Comparison of ENCODE assay signal across 4 cellular contexts in the genomic region with DNA sequence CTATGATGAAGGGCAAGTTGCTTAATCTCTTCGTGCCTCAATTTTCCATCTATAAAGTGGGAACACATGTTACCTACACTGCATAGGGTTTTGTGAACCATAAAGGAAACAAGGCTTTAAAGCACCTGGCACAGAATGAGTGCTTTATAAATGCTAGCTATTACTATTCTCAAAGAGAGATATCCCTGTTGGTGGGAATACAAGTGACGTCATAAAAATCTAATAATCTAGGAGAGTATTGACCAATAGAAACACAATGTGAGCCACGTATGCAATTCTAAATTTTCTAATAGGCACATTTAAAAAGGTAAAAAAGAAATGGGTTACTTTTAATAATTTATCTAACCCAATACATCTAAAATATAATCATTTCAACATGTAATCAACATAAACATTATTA.
TF ChIP-seq lines count a peak whose summit lies in the region.

No MANE protein-coding gene starts in this region.

TF ChIP-seq in HepG2, 621 proteins besides CTCF, POLR2A, EP300 and RAD21:
- TF ChIP-seq ASH2L (IDR thresholded peaks at IDR 0.05; ENCODE audit: insufficient read length, low read depth, low read length), result no peak
- TF ChIP-seq CREB1 (IDR thresholded peaks at IDR 0.05), result peak; percentile 97
- TF ChIP-seq CREB1 (CRISPR knock-in tag; IDR thresholded peaks at IDR 0.05), result no peak
- no peak for TF ChIP-seq ZNF460 (CRISPR knock-in tag; IDR thresholded peaks at IDR 0.05; ENCODE audit: borderline replicate concordance)
- TF ChIP-seq ATF7 (IDR thresholded peaks at IDR 0.05), result peak; percentile 98
- TF ChIP-seq ATF7 (CRISPR knock-in tag; IDR thresholded peaks at IDR 0.05), result no peak
- no peak for TF ChIP-seq TMF1 (CRISPR knock-in tag; IDR thresholded peaks at IDR 0.05; ENCODE audit: low read depth)
- no peak for TF ChIP-seq SMARCE1 (IDR thresholded peaks at IDR 0.05; ENCODE audit: borderline replicate concordance)

TF ChIP-seq in HEK293, 187 proteins besides CTCF, POLR2A, EP300 and RAD21:
- TF ChIP-seq, protein P1, sequence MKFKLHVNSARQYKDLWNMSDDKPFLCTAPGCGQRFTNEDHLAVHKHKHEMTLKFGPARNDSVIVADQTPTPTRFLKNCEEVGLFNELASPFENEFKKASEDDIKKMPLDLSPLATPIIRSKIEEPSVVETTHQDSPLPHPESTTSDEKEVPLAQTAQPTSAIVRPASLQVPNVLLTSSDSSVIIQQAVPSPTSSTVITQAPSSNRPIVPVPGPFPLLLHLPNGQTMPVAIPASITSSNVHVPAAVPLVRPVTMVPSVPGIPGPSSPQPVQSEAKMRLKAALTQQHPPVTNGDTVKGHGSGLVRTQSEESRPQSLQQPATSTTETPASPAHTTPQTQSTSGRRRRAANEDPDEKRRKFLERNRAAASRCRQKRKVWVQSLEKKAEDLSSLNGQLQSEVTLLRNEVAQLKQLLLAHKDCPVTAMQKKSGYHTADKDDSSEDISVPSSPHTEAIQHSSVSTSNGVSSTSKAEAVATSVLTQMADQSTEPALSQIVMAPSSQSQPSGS (tag by site-specific recombination; IDR thresholded peaks at IDR 0.05; ENCODE audit: low read depth), result 0 out of 2 replicates have a peak, but pooled peaks have one; percentile 27
- no peak for TF ChIP-seq ZNF266 (tag by site-specific recombination; IDR thresholded peaks at IDR 0.05; ENCODE audit: low read depth)
- TF ChIP-seq ZNF391 (tag by site-specific recombination; IDR thresholded peaks at IDR 0.05; ENCODE audit: borderline replicate concordance, low read depth), result no peak
- no peak for TF ChIP-seq SP3 (tag by site-specific recombination; IDR thresholded peaks at IDR 0.05)

TF ChIP-seq in GM12878, 131 proteins besides CTCF, POLR2A, EP300 and RAD21:
- TF ChIP-seq ATF7 (IDR thresholded peaks at IDR 0.05; ENCODE audit: low read depth), result peak; percentile 41
- TF ChIP-seq TCF7 (IDR thresholded peaks at IDR 0.05; ENCODE audit: borderline replicate concordance), result no peak

TF ChIP-seq in K562, 482 proteins besides CTCF, POLR2A, EP300 and RAD21:
- TF ChIP-seq ATF1 (CRISPR knock-in tag; IDR thresholded peaks at IDR 0.05) (no peak), ATF1 (tag; IDR thresholded peaks at IDR 0.05) (peak; percentile 23; the same call in 1 of the 2 replicates), C11orf30 (IDR thresholded peaks at IDR 0.05; ENCODE audit: low read depth) (no peak)
